ENCODE assay signal across 9 cellular contexts in the genomic region with DNA sequence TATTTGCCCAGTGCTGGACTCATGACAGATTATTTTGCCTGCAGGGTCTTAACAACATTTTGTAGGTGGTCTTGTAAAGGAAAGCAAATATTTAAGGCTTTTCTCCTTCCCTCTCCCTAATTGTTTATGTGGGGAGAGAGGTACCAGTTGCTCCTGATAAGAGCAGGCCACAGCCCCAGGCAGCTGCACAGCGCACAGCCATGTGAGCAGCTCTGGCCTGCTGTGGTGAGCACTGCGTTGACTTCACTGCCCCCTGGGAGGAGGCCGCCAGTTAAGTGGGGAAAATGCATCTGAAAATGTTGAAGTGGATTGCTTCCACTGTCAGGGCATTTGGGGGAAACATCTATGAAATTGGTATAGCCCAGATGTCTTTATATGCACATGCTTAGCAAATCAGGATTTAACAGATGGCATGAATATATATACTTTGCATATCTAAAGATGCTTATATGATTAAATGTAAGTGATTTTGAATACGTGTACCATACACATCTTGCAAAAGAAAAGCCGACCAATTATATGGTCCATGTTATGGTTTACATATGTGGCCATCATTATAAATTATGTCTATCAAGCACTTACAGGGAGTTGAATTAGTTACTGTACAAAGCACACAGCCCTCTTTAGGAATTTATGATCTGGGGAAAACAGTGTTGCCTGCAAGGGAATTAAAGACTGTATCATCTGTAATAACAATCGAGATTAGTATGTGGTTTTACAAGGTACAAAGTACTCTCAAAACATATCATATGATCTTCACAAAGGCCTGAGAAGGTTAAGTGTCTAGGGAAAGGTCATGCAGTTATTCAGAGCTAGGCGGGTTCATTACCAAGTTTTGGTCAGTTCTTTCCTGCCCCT.
A peak's percentile ranks its signal among the peaks of the same experiment; 100 is the strongest.
DNase-seq lines count a peak whose midpoint lies in the region; ATAC-seq and TF ChIP-seq lines count a peak whose summit lies in the region.
"Had no signal": no experiment of that assay in that cellular context is flagged by ENCODE, and none has a peak within 500 bp of the region (broad histone marks: within the 10 kb centered on the region; RNA-seq: fewer than 3 reads in every experiment).

No MANE protein-coding gene starts in this region.

- H3K4me3 Mint-ChIP-seq in nephron (no peak overlapping the region), HFFc6 (no peak overlapping the region)

- no peak for TF ChIP-seq CTCF in nephron (IDR thresholded peaks at IDR 0.05; ENCODE audit: unreplicated experiment in 3 of 3)
- TF ChIP-seq CTCF in GM10266 (IDR thresholded peaks at IDR 0.05; ENCODE audit: control insufficient read depth, insufficient read depth, low read depth, missing control alignments), result no peak
- no peak for TF ChIP-seq CTCF in HFFc6 (IDR thresholded peaks at IDR 0.05)

- DNase-seq in DMS79 treated with DMSO at 0.1 percent for 48 hours (lab: John Stamatoyannopoulos, UW) (peak; percentile 68), NCI-H1694 (lab: John Stamatoyannopoulos, UW) (peak; percentile 36), SW480 (ENCODE audit: low spot score) (peak; percentile 26), GM10266 (ENCODE audit: extremely low spot score) (no peak), HFFc6 (no peak)
- DNase-seq: testis had no signal

- H3K36me3 Mint-ChIP-seq in nephron (ENCODE audit: low read depth) (no peaks in the 10 kb centered on the region), HFFc6 (ENCODE audit: low read depth) (no peaks in the 10 kb centered on the region; the same call in 1 of the 2 replicates)

- no peaks in the 10 kb centered on the region for H3K9me3 Mint-ChIP-seq in nephron
- peaks cover 28% of the 10 kb centered on the region for H3K9me3 Mint-ChIP-seq in HFFc6

- ATAC-seq in HG03571 (IDR thresholded peaks at IDR 0.05; ENCODE audit: unreplicated experiment), result no peak
- no peak for ATAC-seq in GM18861 (IDR thresholded peaks at IDR 0.05; ENCODE audit: unreplicated experiment)

- H3K27ac Mint-ChIP-seq in nephron (peak overlapping the region; percentile 7 to 85 (median 40)), HFFc6 (no peak overlapping the region)

- peaks cover 72% of the 10 kb centered on the region for H3K4me1 Mint-ChIP-seq in nephron
- no peaks in the 10 kb centered on the region for H3K4me1 Mint-ChIP-seq in HFFc6 (ENCODE audit: low read depth)

- H3K27me3 Mint-ChIP-seq in nephron (ENCODE audit: low read depth) (peaks cover 20% of the 10 kb centered on the region), HFFc6 (ENCODE audit: insufficient read depth) (peaks cover 3% of the 10 kb centered on the region; the same call in 1 of the 2 replicates)

Comparison
In these comparisons a context has a peak if more than half of its experiments do, and no peak if none do; other contexts are left out.
1. DNase-seq: peak in DMS79 treated with DMSO at 0.1 percent for 48 hours (single experiment), NCI-H1694 (single experiment) and SW480 (single experiment); none in GM10266 (single experiment) and HFFc6 (single experiment).